In the genomic region with DNA sequence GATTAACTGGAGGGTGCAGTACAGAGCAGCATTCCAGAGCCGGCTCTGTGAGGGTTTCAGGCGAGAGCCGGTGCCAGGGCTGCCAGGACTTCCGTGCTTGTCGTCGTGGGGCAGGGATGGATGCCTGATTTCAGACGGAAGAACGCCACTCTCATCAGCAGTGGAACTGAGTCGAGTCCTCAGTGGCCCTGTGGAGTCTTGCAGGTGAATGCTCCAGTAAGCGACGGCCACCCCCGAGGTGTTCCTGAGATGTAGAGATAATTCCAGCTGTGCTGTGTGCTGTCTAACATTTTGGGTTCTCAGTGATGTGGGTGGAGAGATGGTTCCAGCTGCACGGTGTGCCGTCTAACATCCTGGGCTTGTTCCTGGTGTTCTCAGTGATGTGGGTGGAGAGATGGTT, we compare ENCODE assay signal across 25 cellular contexts.
"Had no signal": no experiment of that assay in that cellular context is flagged by ENCODE, and none has a peak within 500 bp of the region (broad histone marks: within the 10 kb centered on the region; RNA-seq: fewer than 3 reads in every experiment).

No MANE protein-coding gene starts in this region.

- H3K9me3 Mint-ChIP-seq: activated CD8-positive, alpha-beta T cell treated with anti-CD3 and anti-CD28 coated beads for 36 hours; activated T-cell treated with anti-CD3 and anti-CD28 coated beads, Interleukin-2, amount 50 U/mL, for 4 hours had no signal

- H3K27me3 Mint-ChIP-seq: activated CD4-positive, alpha-beta T cell treated with anti-CD3 and anti-CD28 coated beads, Interleukin-2, amount 10 ng/mL, durations not matched to agents 7 days and 5 days; activated CD8-positive, alpha-beta T cell treated with anti-CD3 and anti-CD28 coated beads for 36 hours; activated naive CD8-positive, alpha-beta T cell; activated T-helper 17 cell treated with anti-CD3 and anti-CD28 coated beads, Interleukin-2, amount 50 U/mL, for 72 hours; central memory CD8-positive, alpha-beta T cell; dendritic cell treated with granulocyte-macrophage colony-stimulating factor and Interleukin-4, amounts not matched to agents 40 ng/mL and 50 ng/mL, for 4 days had no signal

- ATAC-seq: activated CD4-positive, alpha-beta T cell treated with anti-CD3 and anti-CD28 coated beads for 36 hours; activated CD8-positive, alpha-beta T cell treated with anti-CD3 and anti-CD28 coated beads for 36 hours; activated T-cell treated with anti-CD3 and anti-CD28 coated beads, Interleukin-2, amount 50 U/mL, for 4 hours; activated T-helper 17 cell treated with anti-CD3 and anti-CD28 coated beads, Interleukin-2, amount 50 U/mL, for 72 hours; gastroesophageal sphincter had no signal

- H3K4me1 ChIP-seq: gastroesophageal sphincter had no signal

- DNase-seq: activated CD4-positive, alpha-beta T cell treated with anti-CD3 and anti-CD28 coated beads, Interleukin-2, amount 10 ng/mL, durations not matched to agents 7 days and 5 days; activated CD4-positive, alpha-beta T cell treated with anti-CD3 and anti-CD28 coated beads, Interleukin-2, amount 50 U/mL, for 4 hours; activated CD4-positive, CD25-positive, alpha-beta regulatory T cell; activated CD4-positive, CD25-positive, alpha-beta regulatory T cell treated with anti-CD3 and anti-CD28 coated beads, Interleukin-2, amount 50 U/mL, for 72 hours; activated effector memory CD4-positive, alpha-beta T cell treated with Interleukin-2 at 50 U/mL for 16 hours; activated gamma-delta T cell treated with Interleukin-2 at 50 U/mL for 16 hours; activated naive CD4-positive, alpha-beta T cell treated with anti-CD3 and anti-CD28 coated beads, Interleukin-2, amount 50 U/mL, for 16 hours; activated T-cell treated with anti-CD3 and anti-CD28 coated beads, Interleukin-2, amount 50 U/mL, for 4 hours; amniotic stem cell; anterior cingulate cortex; brain microvascular endothelial cell; dorsolateral prefrontal cortex; effector memory CD4-positive, alpha-beta T cell; esophagus squamous epithelium; foreskin melanocyte; T-helper 2 cell had no signal

- H3K27ac Mint-ChIP-seq: activated CD4-positive, alpha-beta T cell treated with anti-CD3 and anti-CD28 coated beads for 36 hours; activated CD4-positive, alpha-beta T cell treated with anti-CD3 and anti-CD28 coated beads, Interleukin-2, amount 10 ng/mL, durations not matched to agents 7 days and 5 days; activated CD8-positive, alpha-beta T cell treated with anti-CD3 and anti-CD28 coated beads for 36 hours; activated naive CD8-positive, alpha-beta T cell; activated T-helper 17 cell treated with anti-CD3 and anti-CD28 coated beads, Interleukin-2, amount 50 U/mL, for 72 hours; dendritic cell treated with granulocyte-macrophage colony-stimulating factor and Interleukin-4, amounts not matched to agents 40 ng/mL and 50 ng/mL, for 4 days had no signal

- H3K36me3 Mint-ChIP-seq: activated naive CD8-positive, alpha-beta T cell had no signal

- H3K4me3 ChIP-seq: coronary artery, dorsolateral prefrontal cortex, esophagus squamous epithelium, gastroesophageal sphincter had no signal

- H3K27me3 ChIP-seq: brain microvascular endothelial cell, dorsolateral prefrontal cortex had no signal

- H3K9me3 ChIP-seq: esophagus squamous epithelium, gastroesophageal sphincter had no signal

- H3K36me3 ChIP-seq: brain microvascular endothelial cell, esophagus squamous epithelium, gastroesophageal sphincter had no signal

- H3K4me3 Mint-ChIP-seq: activated CD4-positive, alpha-beta T cell treated with anti-CD3 and anti-CD28 coated beads for 36 hours; activated CD4-positive, alpha-beta T cell treated with anti-CD3 and anti-CD28 coated beads, Interleukin-2, amount 10 ng/mL, durations not matched to agents 7 days and 5 days; activated CD8-positive, alpha-beta T cell treated with anti-CD3 and anti-CD28 coated beads for 36 hours; activated naive CD8-positive, alpha-beta T cell; activated T-cell treated with anti-CD3 and anti-CD28 coated beads, Interleukin-2, amount 50 U/mL, for 4 hours; activated T-helper 17 cell treated with anti-CD3 and anti-CD28 coated beads, Interleukin-2, amount 50 U/mL, for 72 hours; central memory CD8-positive, alpha-beta T cell; dendritic cell treated with granulocyte-macrophage colony-stimulating factor and Interleukin-4, amounts not matched to agents 40 ng/mL and 50 ng/mL, for 4 days had no signal

- H3K27ac ChIP-seq: brain microvascular endothelial cell, coronary artery, dorsolateral prefrontal cortex, epithelial cell of prostate, esophagus squamous epithelium, gastroesophageal sphincter had no signal
